ENCODE assay signal across 19 cellular contexts in the genomic region with DNA sequence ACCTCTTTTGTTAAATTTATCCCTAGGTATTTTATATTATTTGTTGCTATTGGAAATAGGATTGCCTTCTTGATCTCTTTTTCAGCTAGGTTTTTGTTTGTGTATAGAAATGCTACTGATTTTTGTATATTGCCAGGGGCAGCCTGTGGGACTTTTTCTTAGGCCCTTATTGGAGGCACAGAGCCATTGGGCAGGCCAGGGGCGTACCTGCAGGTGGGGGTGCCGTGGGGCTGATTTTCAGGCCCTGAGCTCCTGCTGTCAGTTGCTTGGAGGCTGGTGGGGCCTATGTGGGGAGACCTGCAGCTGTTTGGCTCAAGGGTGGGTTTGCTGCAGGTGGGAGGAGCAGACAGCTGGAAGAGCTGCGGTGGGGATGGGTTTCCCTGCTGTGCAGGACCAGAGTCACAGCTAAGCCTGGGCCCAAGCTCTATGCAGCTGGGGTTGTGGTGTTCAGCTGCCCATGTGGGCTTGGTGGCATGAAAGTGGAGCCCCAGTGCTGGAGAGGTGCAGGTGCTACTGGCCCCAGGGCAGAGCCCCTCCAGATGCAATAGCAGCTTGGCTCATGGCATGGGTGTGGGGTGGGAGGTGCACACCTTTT. TPM values are rescaled to one million over a fixed set of nuclear protein-coding genes. Genes with fewer than 3 reads are reported as not detected.
"Had no signal": no experiment of that assay in that cellular context is flagged by ENCODE, and none has a peak within 500 bp of the region (broad histone marks: within the 10 kb centered on the region; RNA-seq: fewer than 3 reads in every experiment).

No MANE protein-coding gene starts in this region.

- H3K4me3 ChIP-seq: coronary artery, hepatocyte, neural progenitor cell, right atrium auricular region, sigmoid colon, skin epidermis had no signal

- H3K36me3 Mint-ChIP-seq: naive thymus-derived CD4-positive, alpha-beta T cell; neural progenitor cell; type B pancreatic cell had no signal

- H3K4me3 Mint-ChIP-seq: naive thymus-derived CD4-positive, alpha-beta T cell; neural progenitor cell; type B pancreatic cell had no signal

- H3K9ac ChIP-seq: neural progenitor cell had no signal

- H3K27ac Mint-ChIP-seq: naive thymus-derived CD4-positive, alpha-beta T cell; neural progenitor cell; type B pancreatic cell had no signal

- DNase-seq: effector CD8-positive, alpha-beta T cell; foreskin melanocyte; mammary epithelial cell; naive thymus-derived CD4-positive, alpha-beta T cell; sigmoid colon; stimulated activated CD4-positive, alpha-beta T cell treated with anti-CD3 and anti-CD28 coated beads, Interleukin-12 subunit alpha, Interleukin-12 subunit beta, amount 100 ng/mL, for 4 hours; stimulated activated naive CD4-positive, alpha-beta T cell treated with Interleukin-2 at 50 U/mL for 16 hours had no signal

- H3K27me3 ChIP-seq: neural progenitor cell, right atrium auricular region had no signal

- ATAC-seq: left lobe of liver; naive thymus-derived CD4-positive, alpha-beta T cell had no signal

- H3K4me1 ChIP-seq: neural progenitor cell, right atrium auricular region, sigmoid colon had no signal

- H3K4me2 ChIP-seq: hepatocyte, neural progenitor cell had no signal

- H3K27ac ChIP-seq: coronary artery, hepatocyte, neural progenitor cell, right atrium auricular region, sigmoid colon, skin epidermis had no signal

- H3K9me3 Mint-ChIP-seq: naive thymus-derived CD4-positive, alpha-beta T cell; neural progenitor cell; type B pancreatic cell had no signal

- H3K36me3 ChIP-seq: neural progenitor cell, right atrium auricular region, sigmoid colon had no signal

- H3K4me1 Mint-ChIP-seq: naive thymus-derived CD4-positive, alpha-beta T cell; neural progenitor cell had no signal

- H3K9me3 ChIP-seq: right atrium auricular region, sigmoid colon had no signal

RNA-seq across cellular contexts. Expression of a gene that starts 57.5 kb away (rescaled TPM):
- total RNA-seq: chondrocyte, dermis microvascular lymphatic vessel endothelial cell, hepatocyte, kidney epithelial cell, mammary epithelial cell, mesenteric fat pad, omental fat pad, right atrium auricular region, sigmoid colon had no signal
